In genomic region chr16:69040144-69040909, GRCh38 we compare ENCODE assay signal across 17 cellular contexts.
DNase-seq lines count a peak whose midpoint lies in the region; ATAC-seq, FAIRE-seq and TF ChIP-seq lines count a peak whose summit lies in the region.
"Had no signal": no experiment of that assay in that cellular context is flagged by ENCODE, and none has a peak within 500 bp of the region (broad histone marks: within the 10 kb centered on the region; RNA-seq: fewer than 3 reads in every experiment).

No MANE protein-coding gene starts in this region.

- POLR2A ChIA-PET in A673 (lab: Charles Lee; ENCODE audit: low non-redundant PET): no interaction called here

- H3K4me3 ChIP-seq in A673 (ENCODE audit: low read depth, low read length, poor library complexity, severe bottlenecking) (no peak overlapping the region), keratinocyte (ENCODE audit: control insufficient read depth in 2 of 3, extremely low read depth in 1 of 3, insufficient read depth in 2 of 3, low read depth in 1 of 3, low read length in 3 of 3) (no peak overlapping the region), adrenal gland (no peak overlapping the region)
- H3K4me3 ChIP-seq: heart right ventricle, Peyer's patch, vagina had no signal

- peaks cover 7% of the 10 kb centered on the region for H3K9me3 ChIP-seq in A673 (ENCODE audit: low read depth, low read length, poor library complexity, severe bottlenecking)
- peaks cover 2% of the 10 kb centered on the region for H3K9me3 ChIP-seq in keratinocyte (ENCODE audit: control insufficient read depth, low read depth, low read length)
- H3K9me3 ChIP-seq in adrenal gland (replicated peaks in 1 of 3): no peaks in the 10 kb centered on the region
- H3K9me3 ChIP-seq: Peyer's patch, vagina had no signal

- WGBS in adrenal gland, 4 donors: 88 to 92% (median 90%) methylated on average over 6 of the region's 6 CpGs

- H4K20me1 ChIP-seq in keratinocyte (ENCODE audit: control insufficient read depth, extremely low read depth, insufficient read depth, low read length): no peaks in the 10 kb centered on the region

- dilution Hi-C loops in keratinocyte (cut with MboI; ENCODE audit: extremely low pct_ligation_motif_present, low sequenced_read_pairs): no loop called here

- BruUV-seq in A673 (replicated peaks; lab: Mats Ljungman, UMichigan): no TSS peak

- no peaks in the 10 kb centered on the region for H3K79me2 ChIP-seq in keratinocyte (ENCODE audit: control insufficient read depth, insufficient read depth, low read length)

- no peak overlapping the region for H3K9ac ChIP-seq in keratinocyte (ENCODE audit: control insufficient read depth, extremely low read depth, insufficient read depth, low read length)

- no peak for TF ChIP-seq POLR2A in adrenal gland (IDR thresholded peaks at IDR 0.05)

- DNase-seq in A673 (ENCODE audit: low spot score) (peak; percentile 17), HuH-7 (ENCODE audit: low spot score) (peak; percentile 47), amniotic epithelial cell (ENCODE audit: low read depth) (peak; percentile 92), keratinocyte (ENCODE audit: low read depth, low spot score) (no peak), adrenal gland (no peak), globus pallidus (ENCODE audit: low spot score) (no peak), NCI-H510A treated with DMSO at 0.1 percent for 48 hours (lab: John Stamatoyannopoulos, UW) (no peak)
- DNase-seq: activated CD8-positive, alpha-beta memory T cell treated with anti-CD3 and anti-CD28 coated beads for 24 hours; DMS79 treated with DMSO at 0.1 percent for 48 hours; heart right ventricle; NCI-H2227 treated with DMSO at 0.1 percent for 48 hours; occipital lobe; T1000 had no signal

- H3K27ac ChIP-seq in A673 (ENCODE audit: low read depth, low read length, poor library complexity, severe bottlenecking) (no peak overlapping the region), keratinocyte (ENCODE audit: control insufficient read depth, insufficient read depth, low read length) (peak overlapping the region; percentile 37), adrenal gland (peak overlapping the region in 1 of 5 donors; percentile 13)
- H3K27ac ChIP-seq: heart right ventricle, vagina had no signal

- H3K4me1 ChIP-seq in A673 (ENCODE audit: insufficient read depth, low read length, poor library complexity, severe bottlenecking) (peaks cover 7% of the 10 kb centered on the region), keratinocyte (ENCODE audit: control insufficient read depth, extremely low read depth, insufficient read depth, low read length) (peaks cover 29% of the 10 kb centered on the region), adrenal gland (replicated peaks in 1 of 2) (no peaks in the 10 kb centered on the region)
- H3K4me1 ChIP-seq: Peyer's patch, vagina had no signal

- peaks cover 5% of the 10 kb centered on the region for H3K36me3 ChIP-seq in A673 (ENCODE audit: insufficient read depth, low read length, poor library complexity, severe bottlenecking)
- peaks cover 1 to 3% of the 10 kb centered on the region in 2 experiments for H3K36me3 ChIP-seq in keratinocyte (ENCODE audit: control insufficient read depth in 2 of 2, extremely low read depth in 1 of 2, insufficient read depth in 2 of 2, low read length in 2 of 2)
- H3K36me3 ChIP-seq in adrenal gland (replicated peaks in 1 of 2): peaks cover 0 to 8% of the 10 kb centered on the region in 2 donors

- intact Hi-C loops in A673 (cut with micrococcal nuclease; ENCODE audit: unreplicated experiment) (no loop called here), adrenal gland (cut with DNase I) (no loop called here)

- H2AFZ ChIP-seq in keratinocyte (ENCODE audit: control insufficient read depth, low read length): no peak overlapping the region

- no peak for ATAC-seq in HG03565 (IDR thresholded peaks at IDR 0.05; ENCODE audit: unreplicated experiment)
- ATAC-seq: activated naive CD4-positive, alpha-beta T cell treated with anti-CD3 and anti-CD28 coated beads, Interleukin-2, amount 50 U/mL, for 72 hours had no signal

- peak; percentile 94 for FAIRE-seq in keratinocyte (lab: Jason Lieb, UNC)

- TF ChIP-seq CTCF in A673 (conservative IDR thresholded peaks at IDR 0.05; ENCODE audit: low read depth, low read length) (no peak), keratinocyte (optimal IDR thresholded peaks at IDR 0.05 in 1 of 3, IDR thresholded peaks at IDR 0.05 in 1 of 3, conservative IDR thresholded peaks at IDR 0.05 in 1 of 3; ENCODE audit: extremely low read depth in 1 of 3, insufficient read depth in 2 of 3, low read length in 3 of 3) (no peak), adrenal gland (IDR thresholded peaks at IDR 0.05) (no peak)

- CTCF ChIA-PET in A673 (lab: Charles Lee): interaction anchor here (0.6 kb wide), 1 partner anchor 85 kb away, joined by 3 read pairs; no protein-coding TSS in a partner anchor

- no peaks in the 10 kb centered on the region for H3K27me3 ChIP-seq in A673 (replicated peaks; ENCODE audit: insufficient read depth, low read depth, low read length, poor library complexity)
- H3K27me3 ChIP-seq in keratinocyte (ENCODE audit: control insufficient read depth, extremely low read depth, insufficient read depth, low read length): no peaks in the 10 kb centered on the region
- H3K27me3 ChIP-seq in adrenal gland: no peaks in the 10 kb centered on the region
- H3K27me3 ChIP-seq: heart right ventricle, Peyer's patch, vagina had no signal

- no peaks in the 10 kb centered on the region for H3K9me1 ChIP-seq in keratinocyte (ENCODE audit: control insufficient read depth, extremely low read depth, insufficient read depth, low read length)

- peak overlapping the region; percentile 8 for H3K4me2 ChIP-seq in keratinocyte (ENCODE audit: control insufficient read depth, extremely low read depth, insufficient read depth, low read depth, low read length)

Comparison
In these comparisons a context has a peak if more than half of its experiments do, and no peak if none do; other contexts are left out.
1. DNase-seq: peak in A673 (single experiment), HuH-7 (single experiment) and amniotic epithelial cell (single experiment); none in keratinocyte (single experiment), adrenal gland (0 of 7), globus pallidus (single experiment) and NCI-H510A treated with DMSO at 0.1 percent for 48 hours (single experiment).